In genomic region chr13:42076309-42076713, GRCh38 we compare ENCODE assay signal across 20 cellular contexts.
"Had no signal": no experiment of that assay in that cellular context is flagged by ENCODE, and none has a peak within 500 bp of the region (broad histone marks: within the 10 kb centered on the region; RNA-seq: fewer than 3 reads in every experiment).

No MANE protein-coding gene starts in this region.

- H3K27ac Mint-ChIP-seq: activated B cell treated with CpG ODN at 0.5 μM for 24 hours; activated CD4-positive, alpha-beta memory T cell treated with anti-CD3 and anti-CD28 coated beads, Interleukin-2, amount 10 ng/mL, durations not matched to agents 7 days and 5 days; activated CD8-positive, alpha-beta memory T cell treated with anti-CD3 and anti-CD28 coated beads, Interleukin-2, amount 10 ng/mL, durations not matched to agents 7 days and 5 days; activated naive CD8-positive, alpha-beta T cell treated with anti-CD3 and anti-CD28 coated beads for 36 hours; activated T-helper 17 cell treated with anti-CD3 and anti-CD28 coated beads, Interleukin-2, amount 50 U/mL, for 72 hours; effector memory CD8-positive, alpha-beta T cell; natural killer cell treated with Interleukin-12 subunit alpha and Interleukin-12 subunit beta and Interleukin-15 and Interleukin-18, amount 100 ng/mL, for 72 hours; stimulated activated memory B cell treated with anti-CD40 and anti-IgM and Interleukin-4, amounts not matched to agents 10 μg/mL and 1 μg/mL and 100 μg/mL, for 72 hours; T-helper 2 cell treated with Interferon-gamma antibody and Interleukin-4, amounts not matched to agents 5 μg/mL and 100 μg/mL, for 36 hours had no signal

- H3K27me3 ChIP-seq: gastrocnemius medialis, heart left ventricle, neutrophil, pancreas, right lobe of liver had no signal

- H3K27ac ChIP-seq: epithelial cell of prostate, gastrocnemius medialis, heart left ventricle, neutrophil, pancreas, right lobe of liver had no signal

- ATAC-seq: activated CD8-positive, alpha-beta memory T cell treated with anti-CD3 and anti-CD28 coated beads, Interleukin-2, amount 10 ng/mL, durations not matched to agents 7 days and 5 days; effector memory CD8-positive, alpha-beta T cell; gastrocnemius medialis; heart left ventricle; natural killer cell treated with Interleukin-12 subunit alpha and Interleukin-12 subunit beta and Interleukin-15 and Interleukin-18, amount 100 ng/mL, for 72 hours; pancreas; right lobe of liver; stimulated activated memory B cell treated with anti-CD40 and anti-IgM and Interleukin-4, amounts not matched to agents 10 μg/mL and 1 μg/mL and 100 μg/mL, for 72 hours had no signal

- H3K4me1 Mint-ChIP-seq: activated B cell treated with CpG ODN at 0.5 μM for 24 hours; stimulated activated memory B cell treated with anti-CD40 and anti-IgM and Interleukin-4, amounts not matched to agents 10 μg/mL and 1 μg/mL and 100 μg/mL, for 72 hours had no signal

- H3K36me3 Mint-ChIP-seq: natural killer cell treated with Interleukin-12 subunit alpha and Interleukin-12 subunit beta and Interleukin-15 and Interleukin-18, amount 100 ng/mL, for 72 hours; stimulated activated memory B cell treated with anti-CD40 and anti-IgM and Interleukin-4, amounts not matched to agents 10 μg/mL and 1 μg/mL and 100 μg/mL, for 72 hours had no signal

- H3K36me3 ChIP-seq: gastrocnemius medialis, heart left ventricle, neutrophil, pancreas, right lobe of liver had no signal

- DNase-seq: activated B cell treated with CpG ODN at 0.5 μM for 24 hours; activated CD4-positive, alpha-beta memory T cell treated with anti-CD3 and anti-CD28 coated beads, Interleukin-2, amount 10 ng/mL, durations not matched to agents 7 days and 5 days; activated CD4-positive, alpha-beta T cell treated with anti-CD3 and anti-CD28 coated beads for 4 hours; activated CD8-positive, alpha-beta memory T cell treated with anti-CD3 and anti-CD28 coated beads, Interleukin-2, amount 10 ng/mL, durations not matched to agents 7 days and 5 days; activated naive CD4-positive, alpha-beta T cell; activated naive CD8-positive, alpha-beta T cell treated with anti-CD3 and anti-CD28 coated beads for 36 hours; activated T-cell treated with anti-CD3 and anti-CD28 coated beads, Interleukin-2, amount 50 U/mL, for 1 hour; amniotic stem cell; effector memory CD8-positive, alpha-beta T cell; gastrocnemius medialis; heart left ventricle; pancreas; right lobe of liver; stimulated activated CD4-positive, alpha-beta T cell treated with anti-CD3 and anti-CD28 coated beads, Interleukin-4, amount 100 ng/mL, for 4 hours had no signal

- H3K27me3 Mint-ChIP-seq: activated B cell treated with CpG ODN at 0.5 μM for 24 hours; activated CD4-positive, alpha-beta memory T cell treated with anti-CD3 and anti-CD28 coated beads, Interleukin-2, amount 10 ng/mL, durations not matched to agents 7 days and 5 days; activated CD8-positive, alpha-beta memory T cell treated with anti-CD3 and anti-CD28 coated beads, Interleukin-2, amount 10 ng/mL, durations not matched to agents 7 days and 5 days; activated naive CD8-positive, alpha-beta T cell treated with anti-CD3 and anti-CD28 coated beads for 36 hours; activated T-helper 17 cell treated with anti-CD3 and anti-CD28 coated beads, Interleukin-2, amount 50 U/mL, for 72 hours; effector memory CD8-positive, alpha-beta T cell; stimulated activated memory B cell treated with anti-CD40 and anti-IgM and Interleukin-4, amounts not matched to agents 10 μg/mL and 1 μg/mL and 100 μg/mL, for 72 hours had no signal

- H3K4me3 ChIP-seq: gastrocnemius medialis, heart left ventricle, pancreas, right lobe of liver had no signal

- H3K4me1 ChIP-seq: pancreas, right lobe of liver had no signal

- H3K9me3 ChIP-seq: gastrocnemius medialis, neutrophil, pancreas had no signal

- H3K4me3 Mint-ChIP-seq: activated B cell treated with CpG ODN at 0.5 μM for 24 hours; activated CD4-positive, alpha-beta memory T cell treated with anti-CD3 and anti-CD28 coated beads, Interleukin-2, amount 10 ng/mL, durations not matched to agents 7 days and 5 days; activated CD8-positive, alpha-beta memory T cell treated with anti-CD3 and anti-CD28 coated beads, Interleukin-2, amount 10 ng/mL, durations not matched to agents 7 days and 5 days; activated naive CD8-positive, alpha-beta T cell treated with anti-CD3 and anti-CD28 coated beads for 36 hours; activated T-helper 17 cell treated with anti-CD3 and anti-CD28 coated beads, Interleukin-2, amount 50 U/mL, for 72 hours; effector memory CD8-positive, alpha-beta T cell; natural killer cell treated with Interleukin-12 subunit alpha and Interleukin-12 subunit beta and Interleukin-15 and Interleukin-18, amount 100 ng/mL, for 72 hours; stimulated activated memory B cell treated with anti-CD40 and anti-IgM and Interleukin-4, amounts not matched to agents 10 μg/mL and 1 μg/mL and 100 μg/mL, for 72 hours; T-helper 2 cell treated with Interferon-gamma antibody and Interleukin-4, amounts not matched to agents 5 μg/mL and 100 μg/mL, for 36 hours had no signal

- H3K9me3 Mint-ChIP-seq: activated B cell treated with CpG ODN at 0.5 μM for 24 hours; activated CD4-positive, alpha-beta memory T cell treated with anti-CD3 and anti-CD28 coated beads, Interleukin-2, amount 10 ng/mL, durations not matched to agents 7 days and 5 days; activated naive CD8-positive, alpha-beta T cell treated with anti-CD3 and anti-CD28 coated beads for 36 hours; activated T-helper 17 cell treated with anti-CD3 and anti-CD28 coated beads, Interleukin-2, amount 50 U/mL, for 72 hours; effector memory CD8-positive, alpha-beta T cell; natural killer cell treated with Interleukin-12 subunit alpha and Interleukin-12 subunit beta and Interleukin-15 and Interleukin-18, amount 100 ng/mL, for 72 hours; stimulated activated memory B cell treated with anti-CD40 and anti-IgM and Interleukin-4, amounts not matched to agents 10 μg/mL and 1 μg/mL and 100 μg/mL, for 72 hours; T-helper 2 cell treated with Interferon-gamma antibody and Interleukin-4, amounts not matched to agents 5 μg/mL and 100 μg/mL, for 36 hours had no signal
